15 cellular contexts compared by ENCODE assay signal in genomic region chr11:68693484-68693882, GRCh38. TPM values are rescaled to one million over a fixed set of nuclear protein-coding genes. Genes with fewer than 3 reads are reported as not detected.
DNase-seq lines count a peak whose midpoint lies in the region; ATAC-seq and TF ChIP-seq lines count a peak whose summit lies in the region.
"Had no signal": no experiment of that assay in that cellular context is flagged by ENCODE, and none has a peak within 500 bp of the region (broad histone marks: within the 10 kb centered on the region; RNA-seq: fewer than 3 reads in every experiment).

No MANE protein-coding gene starts in this region.

- in situ Hi-C loops in Panc1 (cut with HindIII; ENCODE audit: low pct_unique_long_range_greater_than_20kb, low sequenced_read_pairs), result no loop called here

- H3K36me3 ChIP-seq in Panc1 (ENCODE audit: control insufficient read depth, insufficient read depth, low read length), result no peaks in the 10 kb centered on the region

- DNase-seq in H9, result no peak
- DNase-seq in Panc1 (ENCODE audit: low read depth, low spot score), result no peak
- peak; percentile 36 for DNase-seq in islet precursor cell
- no peak for DNase-seq in stimulated activated effector memory CD8-positive, alpha-beta T cell treated with anti-CD3 and anti-CD28 coated beads, Interleukin-12 subunit alpha, Interleukin-12 subunit beta, amount 100 ng/mL, for 72 hours (ENCODE audit: low spot score in 2 of 2)
- no peak for DNase-seq in activated CD4-positive, alpha-beta T cell treated with anti-CD3 and anti-CD28 coated beads for 48 hours
- DNase-seq in SHP77 treated with DMSO at 0.1 percent for 48 hours (lab: John Stamatoyannopoulos, UW), result no peak
- DNase-seq in NCI-H510A (lab: John Stamatoyannopoulos, UW), result no peak
- DNase-seq: BE2C; CD4-positive, alpha-beta memory T cell; DND-41; GDM1 had no signal

- intact Hi-C loops in Panc1 (cut with micrococcal nuclease; ENCODE audit: unreplicated experiment), result no loop called here

- no peak overlapping the region for H3K56ac ChIP-seq in H9 (ENCODE audit: insufficient read length, low read depth, low read length)

- H3K27me3 Mint-ChIP-seq in H9 (ENCODE audit: low read depth), result no peaks in the 10 kb centered on the region; the same call in 1 of the 2 replicates

- peaks cover 6 to 9% of the 10 kb centered on the region in 2 experiments; a peak in 4 of 5 replicates for H3K9me3 Mint-ChIP-seq in H9
- peaks cover 4% of the 10 kb centered on the region for H3K9me3 Mint-ChIP-seq in stimulated activated effector memory CD8-positive, alpha-beta T cell treated with anti-CD3 and anti-CD28 coated beads, Interleukin-12 subunit alpha, Interleukin-12 subunit beta, amount 100 ng/mL, for 72 hours

- CTCF ChIA-PET in Panc1 (lab: Charles Lee), result no interaction called here

- H3K9ac ChIP-seq in H9 (ENCODE audit: extremely low read depth, insufficient read length, low read length), result no peak overlapping the region

- no peak overlapping the region for H2BK12ac ChIP-seq in H9 (ENCODE audit: insufficient read length, low read depth, low read length)

- no peak overlapping the region for H2BK15ac ChIP-seq in H9 (ENCODE audit: low read depth, low read length)

- H3K36me3 Mint-ChIP-seq in H9 (ENCODE audit: insufficient read depth in 1 of 3, low read depth in 3 of 3), result peaks cover 5 to 26% (median 20%) of the 10 kb centered on the region in 3 experiments; a peak in 6 of 7 replicates
- H3K36me3 Mint-ChIP-seq in stimulated activated effector memory CD8-positive, alpha-beta T cell treated with anti-CD3 and anti-CD28 coated beads, Interleukin-12 subunit alpha, Interleukin-12 subunit beta, amount 100 ng/mL, for 72 hours, result no peaks in the 10 kb centered on the region

- H3K27me3 ChIP-seq in H9 (ENCODE audit: insufficient read depth, low read length) (no peaks in the 10 kb centered on the region), Panc1 (ENCODE audit: control insufficient read depth, insufficient read depth, low read length) (peaks cover 4% of the 10 kb centered on the region)
- H3K27me3 ChIP-seq: BE2C had no signal

- no peak overlapping the region for H4K8ac ChIP-seq in H9 (replicated peaks; ENCODE audit: insufficient read length, low read depth, low read length)

- H3K9me3 ChIP-seq in H9 (ENCODE audit: control insufficient read depth, low read depth, low read length) (no peaks in the 10 kb centered on the region), Panc1 (ENCODE audit: control insufficient read depth, insufficient read depth, low read depth, low read length) (no peaks in the 10 kb centered on the region)
- H3K9me3 ChIP-seq: BE2C had no signal

- H3T11ph ChIP-seq in H9 (ENCODE audit: low read length), result no peak overlapping the region

- H3K27ac Mint-ChIP-seq in H9, result peak overlapping the region in 2 of 3 experiments; percentile 82 to 99; a peak in 3 of 7 replicates
- no peak overlapping the region for H3K27ac Mint-ChIP-seq in stimulated activated effector memory CD8-positive, alpha-beta T cell treated with anti-CD3 and anti-CD28 coated beads, Interleukin-12 subunit alpha, Interleukin-12 subunit beta, amount 100 ng/mL, for 72 hours
- H3K27ac Mint-ChIP-seq: CD4-positive, alpha-beta memory T cell had no signal

- no peak overlapping the region for H3K4me2 ChIP-seq in H9 (ENCODE audit: insufficient read depth, insufficient read length, low read length)
- H3K4me2 ChIP-seq: A549 had no signal

- peaks cover 2% of the 10 kb centered on the region; the same call in 1 of the 2 replicates for H3K4me1 ChIP-seq in H9 (ENCODE audit: insufficient read depth, low read length)
- H3K4me1 ChIP-seq in Panc1 (ENCODE audit: control insufficient read depth, insufficient read depth, low read length), result no peaks in the 10 kb centered on the region
- H3K4me1 ChIP-seq: A549 had no signal

- no peak overlapping the region for H4K5ac ChIP-seq in H9 (ENCODE audit: insufficient read length, low read depth, low read length)

- 0 out of 2 replicates have a peak, but pooled peaks have one; percentile 8 for ATAC-seq in Panc1
- ATAC-seq in stimulated activated effector memory CD8-positive, alpha-beta T cell treated with anti-CD3 and anti-CD28 coated beads, Interleukin-12 subunit alpha, Interleukin-12 subunit beta, amount 100 ng/mL, for 72 hours, result peak; percentile 11
- ATAC-seq: A549 had no signal

- H3K23me2 ChIP-seq in H9 (ENCODE audit: insufficient read length, low read depth, low read length, poor library complexity, severe bottlenecking), result no peaks in the 10 kb centered on the region

- no peak overlapping the region for H3K4me3 ChIP-seq in Panc1 (ENCODE audit: low read depth in 2 of 2, low read length in 2 of 2)
- H3K4me3 ChIP-seq: A549 had no signal

- H4K20me1 ChIP-seq in H9 (ENCODE audit: control insufficient read depth, insufficient read depth, insufficient read length), result no peaks in the 10 kb centered on the region

- H3K79me1 ChIP-seq in H9 (ENCODE audit: insufficient read depth, low read depth, low read length, poor library complexity, severe bottlenecking), result no peaks in the 10 kb centered on the region

- no CpG with 5 or more reads among the region's 10 CpGs for WGBS in H9 (ENCODE audit: extremely low coverage, insufficient read length, low lambda C conversion rate)

- H3K27ac ChIP-seq in H9 (ENCODE audit: insufficient read length, low read depth, low read length), result no peak overlapping the region
- H3K27ac ChIP-seq in Panc1 (ENCODE audit: low read length), result no peak overlapping the region
- H3K27ac ChIP-seq: A549, C4-2B had no signal

- BruUV-seq in Panc1 (replicated peaks; lab: Mats Ljungman, UMichigan), result no TSS peak

- no peak overlapping the region for H3K23ac ChIP-seq in H9 (ENCODE audit: insufficient read length, low read depth, low read length)

- H4K91ac ChIP-seq in H9 (ENCODE audit: insufficient read length, low read depth, low read length), result no peak overlapping the region

- H2BK5ac ChIP-seq in H9 (ENCODE audit: insufficient read length, low read length), result no peak overlapping the region

- TF ChIP-seq CTCF in H9 (conservative IDR thresholded peaks at IDR 0.05) (no peak), Panc1 (IDR thresholded peaks at IDR 0.05) (no peak)

- no peak overlapping the region for H2AK5ac ChIP-seq in H9 (ENCODE audit: insufficient read length, low read length)

- H2BK20ac ChIP-seq in H9 (ENCODE audit: low read depth, low read length, poor library complexity, severe bottlenecking), result no peak overlapping the region

- POLR2A ChIA-PET in Panc1 (lab: Charles Lee), result no interaction called here

- no peak overlapping the region for H3K4ac ChIP-seq in H9 (ENCODE audit: low read depth, low read length)

- H2AFZ ChIP-seq in H9 (ENCODE audit: low read length), result no peak overlapping the region

- H3K4me1 Mint-ChIP-seq in H9, result peaks cover 49 to 60% of the 10 kb centered on the region in 2 experiments
- H3K4me1 Mint-ChIP-seq in stimulated activated effector memory CD8-positive, alpha-beta T cell treated with anti-CD3 and anti-CD28 coated beads, Interleukin-12 subunit alpha, Interleukin-12 subunit beta, amount 100 ng/mL, for 72 hours, result peaks cover 24% of the 10 kb centered on the region

- peak overlapping the region; percentile 33 to 40; a peak in 1 of 5 replicates for H3K4me3 Mint-ChIP-seq in H9
- no peak overlapping the region for H3K4me3 Mint-ChIP-seq in stimulated activated effector memory CD8-positive, alpha-beta T cell treated with anti-CD3 and anti-CD28 coated beads, Interleukin-12 subunit alpha, Interleukin-12 subunit beta, amount 100 ng/mL, for 72 hours
- H3K4me3 Mint-ChIP-seq: CD4-positive, alpha-beta memory T cell; IgD-negative memory B cell had no signal

- no peak overlapping the region for H3K14ac ChIP-seq in H9 (ENCODE audit: insufficient read depth, low read length)

- H2BK120ac ChIP-seq in H9 (ENCODE audit: low read depth, low read length, poor library complexity, severe bottlenecking), result no peak overlapping the region

- H3K18ac ChIP-seq in H9 (ENCODE audit: insufficient read length, low read depth, low read length), result no peak overlapping the region

- H3K79me2 ChIP-seq in H9 (ENCODE audit: insufficient read depth, low read length), result no peaks in the 10 kb centered on the region

RNA-seq across cellular contexts. Expression of gene GAL, which starts 9.1 kb away (rescaled TPM):
- total RNA-seq in H9 (2021), result 65.2 and 67.5 TPM in 2 replicates
- 16.5 TPM for total RNA-seq in Panc1 (2021; ENCODE audit: unreplicated experiment)
- 9.5 TPM for polyA plus RNA-seq in Panc1 (2012; ENCODE audit: insufficient read length)
- total RNA-seq: CD4-positive, alpha-beta memory T cell; H4 had no signal
- polyA plus RNA-seq: CD4-positive, alpha-beta memory T cell; IgD-negative memory B cell had no signal

RNA-seq across cellular contexts. Expression of gene TESMIN, which starts 57.8 kb away (rescaled TPM):
- total RNA-seq in H9 (2021) (42.1 and 45.2 TPM in 2 replicates), Panc1 (2021; ENCODE audit: unreplicated experiment) (47.6 TPM)
- polyA plus RNA-seq in Panc1 (2012; ENCODE audit: insufficient read length), result 34.3 TPM
